ENCODE assay signal across 8 cellular contexts in the genomic region with DNA sequence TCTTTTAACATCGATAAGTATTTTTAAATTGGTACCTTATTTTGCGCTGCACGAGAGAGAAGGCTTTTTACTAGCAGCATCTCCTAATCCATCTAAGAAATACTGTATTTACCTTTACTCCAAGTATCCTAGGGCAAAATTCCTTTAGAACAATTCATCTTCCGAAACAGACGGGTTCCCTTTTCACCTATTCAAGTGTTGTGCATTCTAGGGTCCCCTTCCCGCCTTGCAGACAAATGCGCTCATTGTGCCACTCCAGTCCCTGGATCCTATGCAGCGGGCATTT. TPM values are rescaled to one million over a fixed set of nuclear protein-coding genes. Genes with fewer than 3 reads are reported as not detected.
DNase-seq lines count a peak whose midpoint lies in the region; ATAC-seq, FAIRE-seq and TF ChIP-seq lines count a peak whose summit lies in the region.

No MANE protein-coding gene starts in this region.

- intact Hi-C loops in HepG2 (cut with micrococcal nuclease; ENCODE audit: unreplicated experiment), result loop anchor here (5.0 kb wide), 1 partner anchor 220 kb away; a partner anchor contains a TSS
- intact Hi-C loops in transverse colon (cut with DNase I; ENCODE audit: low total_unique reads), result loop anchor here (5.0 kb wide), 2 partner anchors 55 to 75 kb away; no protein-coding TSS in a partner anchor

- H3K27ac ChIP-seq in angular gyrus (ENCODE audit: low read depth, low read length) (peak overlapping the region; percentile 83), HepG2 (ENCODE audit: extremely low read length, insufficient read depth, low read length) (peak overlapping the region; percentile 99), transverse colon (peak overlapping the region; percentile 98 to 99 (median 98))

- H3K36me3 Mint-ChIP-seq in activated naive CD4-positive, alpha-beta T cell treated with anti-CD3 and anti-CD28 coated beads, Interleukin-2, amount 10 ng/mL, durations not matched to agents 7 days and 5 days, result peaks cover 11% of the 10 kb centered on the region

- peaks cover 36% of the 10 kb centered on the region for H3K4me1 Mint-ChIP-seq in activated naive CD4-positive, alpha-beta T cell treated with anti-CD3 and anti-CD28 coated beads, Interleukin-2, amount 10 ng/mL, durations not matched to agents 7 days and 5 days

- H3K27me3 ChIP-seq in HepG2 (ENCODE audit: control insufficient read depth in 1 of 2, insufficient read depth in 2 of 2, low read length in 2 of 2) (no peaks in the 10 kb centered on the region; a peak in 2 of 5 replicates), transverse colon (no peaks in the 10 kb centered on the region)

- peaks cover 5 to 14% of the 10 kb centered on the region in 2 experiments; a peak in 2 of 5 replicates for H3K36me3 ChIP-seq in HepG2 (replicated peaks in 1 of 2; ENCODE audit: control insufficient read depth in 1 of 2, insufficient read depth in 2 of 2, low read length in 2 of 2)
- H3K36me3 ChIP-seq in transverse colon, result no peaks in the 10 kb centered on the region

- peak; percentile 11; the same call in 2 of the 3 replicates for ATAC-seq in HepG2

- H3K4me1 ChIP-seq in HepG2 (ENCODE audit: insufficient read depth, low read length) (peaks cover 41% of the 10 kb centered on the region), transverse colon (peaks cover 19 to 42% (median 30%) of the 10 kb centered on the region in 4 donors)

- H3K27me3 Mint-ChIP-seq in activated naive CD4-positive, alpha-beta T cell treated with anti-CD3 and anti-CD28 coated beads, Interleukin-2, amount 10 ng/mL, durations not matched to agents 7 days and 5 days, result no peaks in the 10 kb centered on the region

- H3K9me3 ChIP-seq in HepG2 (ENCODE audit: low read length), result no peaks in the 10 kb centered on the region
- no peaks in the 10 kb centered on the region for H3K9me3 ChIP-seq in transverse colon

- no TSS peak for BruUV-seq in HepG2 (replicated peaks; lab: Mats Ljungman, UMichigan)

- TF ChIP-seq CTCF in HepG2 (CRISPR knock-in tag; IDR thresholded peaks at IDR 0.05), result no peak
- no peak for TF ChIP-seq CTCF in transverse colon (IDR thresholded peaks at IDR 0.05)

- FAIRE-seq in HepG2 (lab: Jason Lieb, UNC) (no peak), GM12892 (lab: Jason Lieb, UNC) (no peak)

- no peak for DNase-seq in activated naive CD4-positive, alpha-beta T cell treated with anti-CD3 and anti-CD28 coated beads, Interleukin-2, amount 10 ng/mL, durations not matched to agents 7 days and 5 days
- DNase-seq in activated naive CD4-positive, alpha-beta T cell (lab: John Stamatoyannopoulos, UW), result no peak
- no peak for DNase-seq in HepG2 (ENCODE audit: low spot score)
- DNase-seq in transverse colon, result no peak
- no peak for DNase-seq in GM12892 (ENCODE audit: insufficient read length)
- no peak for DNase-seq in RPMI8226
- no peak for DNase-seq in superior temporal gyrus (ENCODE audit: extremely low spot score)

- H3K4me2 ChIP-seq in HepG2 (ENCODE audit: low read depth, low read length), result peak overlapping the region; percentile 81

- POLR2A ChIA-PET in HepG2 (lab: Yijun Ruan, JAX), result no interaction called here

- peak overlapping the region; percentile 83 for H3K4me3 Mint-ChIP-seq in activated naive CD4-positive, alpha-beta T cell treated with anti-CD3 and anti-CD28 coated beads, Interleukin-2, amount 10 ng/mL, durations not matched to agents 7 days and 5 days

- peak overlapping the region; percentile 99 for H3K9ac ChIP-seq in HepG2 (ENCODE audit: insufficient read depth, low read depth, low read length)

- no peak for TF ChIP-seq RAD21 in HepG2 (CRISPR knock-in tag; IDR thresholded peaks at IDR 0.05)

- in situ Hi-C loops in HepG2 (cut with HindIII; ENCODE audit: extremely low pct_ligation_motif_present, low pct_unique_long_range_greater_than_20kb), result no loop called here
- in situ Hi-C loops in transverse colon (cut with MboI; ENCODE audit: low pct_ligation_motif_present in 1 of 4, low pct_unique_long_range_greater_than_20kb in 1 of 4, low sequenced_read_pairs in 3 of 4), result no loop called here

- H3K4me3 ChIP-seq in HepG2 (replicated peaks in 1 of 3; ENCODE audit: insufficient read depth in 1 of 3, low read depth in 2 of 3, low read length in 3 of 3) (peak overlapping the region; percentile 66 to 96 (median 81)), transverse colon (peak overlapping the region; percentile 75 to 91 (median 82))

- H3K27ac Mint-ChIP-seq in activated naive CD4-positive, alpha-beta T cell treated with anti-CD3 and anti-CD28 coated beads, Interleukin-2, amount 10 ng/mL, durations not matched to agents 7 days and 5 days, result peak overlapping the region; percentile 73

- H2AFZ ChIP-seq in HepG2 (ENCODE audit: low read length), result peak overlapping the region; percentile 94

- 23% methylated on average over 8 of the region's 8 CpGs for WGBS in HepG2 (ENCODE audit: low lambda C conversion rate)
- 35 to 42% methylated on average over 5 to 8 of the region's 8 CpGs for WGBS in transverse colon (ENCODE audit: low coverage in 1 of 2), 2 donors

- TF ChIP-seq EP300 in HepG2 (IDR thresholded peaks at IDR 0.05; ENCODE audit: low read depth in 2 of 2, low read length in 2 of 2) (no peak), HepG2 (CRISPR knock-in tag; IDR thresholded peaks at IDR 0.05; ENCODE audit: borderline replicate concordance) (no peak), transverse colon (IDR thresholded peaks at IDR 0.05; ENCODE audit: low read depth) (no peak)

- H3K79me2 ChIP-seq in HepG2 (ENCODE audit: insufficient read depth, low read length), result peaks cover 33% of the 10 kb centered on the region

- H3K9me3 Mint-ChIP-seq in activated naive CD4-positive, alpha-beta T cell treated with anti-CD3 and anti-CD28 coated beads, Interleukin-2, amount 10 ng/mL, durations not matched to agents 7 days and 5 days, result no peaks in the 10 kb centered on the region

- H4K20me1 ChIP-seq in HepG2 (ENCODE audit: insufficient read depth, low read length), result peaks cover 31% of the 10 kb centered on the region

- CTCF ChIA-PET in activated naive CD4-positive, alpha-beta T cell treated with anti-CD3 and anti-CD28 coated beads, Interleukin-2, amount 10 ng/mL, durations not matched to agents 7 days and 5 days (lab: Charles Lee), result no interaction called here
- CTCF ChIA-PET in HepG2 (lab: Yijun Ruan, JAX; ENCODE audit: low intra/inter-chr PET ratio, low total read pairs), result interaction anchor here (1.8 to 2.7 kb wide), 2 partner anchors 57 to 73 kb away, joined by 10 to 11 read pairs; no protein-coding TSS in a partner anchor

- TF ChIP-seq POLR2A in HepG2 (IDR thresholded peaks at IDR 0.05; ENCODE audit: insufficient read depth in 1 of 2, low read depth in 2 of 2, low read length in 2 of 2) (no peak), transverse colon (IDR thresholded peaks at IDR 0.05) (no peak), GM12892 (IDR thresholded peaks at IDR 0.05; ENCODE audit: low read depth, low read length) (no peak)

TF ChIP-seq in HepG2, 621 proteins besides CTCF, POLR2A, EP300 and RAD21 (continues in another document):
- TF ChIP-seq SKI (IDR thresholded peaks at IDR 0.05; ENCODE audit: partially characterized antibody) (no peak), ZNF772 (CRISPR knock-in tag; IDR thresholded peaks at IDR 0.05) (0 out of 2 replicates have a peak, but pooled peaks have one; percentile 15), RFX1 (IDR thresholded peaks at IDR 0.05) (no peak), POLR2G (IDR thresholded peaks at IDR 0.05; ENCODE audit: low read depth, low read length) (no peak), ZBTB20 (CRISPR knock-in tag; IDR thresholded peaks at IDR 0.05; ENCODE audit: borderline replicate concordance, low read depth) (0 out of 2 replicates have a peak, but pooled peaks have one; percentile 3), ZNF24 (IDR thresholded peaks at IDR 0.05) (no peak), ZNF253 (CRISPR knock-in tag; IDR thresholded peaks at IDR 0.05; ENCODE audit: borderline replicate concordance) (no peak), ZNF331 (CRISPR knock-in tag; IDR thresholded peaks at IDR 0.05) (no peak), RCOR2 (CRISPR knock-in tag; IDR thresholded peaks at IDR 0.05) (no peak), NCOA1 (CRISPR knock-in tag; IDR thresholded peaks at IDR 0.05) (no peak), KAT8 (CRISPR knock-in tag; IDR thresholded peaks at IDR 0.05) (peak; percentile 3; the same call in 1 of the 2 replicates)
- TF ChIP-seq, protein P1, sequence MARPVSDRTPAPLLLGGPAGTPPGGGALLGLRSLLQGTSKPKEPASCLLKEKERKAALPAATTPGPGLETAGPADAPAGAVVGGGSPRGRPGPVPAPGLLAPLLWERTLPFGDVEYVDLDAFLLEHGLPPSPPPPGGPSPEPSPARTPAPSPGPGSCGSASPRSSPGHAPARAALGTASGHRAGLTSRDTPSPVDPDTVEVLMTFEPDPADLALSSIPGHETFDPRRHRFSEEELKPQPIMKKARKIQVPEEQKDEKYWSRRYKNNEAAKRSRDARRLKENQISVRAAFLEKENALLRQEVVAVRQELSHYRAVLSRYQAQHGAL (CRISPR knock-in tag; IDR thresholded peaks at IDR 0.05; ENCODE audit: not compliant biosample characterization), result no peak

RNA-seq across cellular contexts. Expression of a gene that starts 0.7 kb away (rescaled TPM):
- total RNA-seq in HepG2 (2016; rRNA removed; fragmentation: Illumina TruSeq; extraction: Trizol) (40.8 and 47.3 TPM in 2 replicates), transverse colon (10 to 100 TPM; 32.2 to 38.6 (median 33.4) TPM)
- total RNA-seq in HepG2 (2016; cell fraction: cytosol; rRNA removed; fragmentation: Illumina TruSeq; extraction: Trizol; ENCODE audit: low read depth), result 26.0 and 29.0 TPM in 2 replicates
- total RNA-seq in HepG2 (2016; cell fraction: insoluble cytoplasmic fraction; rRNA removed; fragmentation: Illumina TruSeq; extraction: Trizol), result 40.5 and 41.2 TPM in 2 replicates
- 28.7 and 35.1 TPM in 2 replicates for total RNA-seq in HepG2 (2016; cell fraction: membrane; rRNA removed; fragmentation: Illumina TruSeq; extraction: Trizol)
- 50.1 and 57.5 TPM in 2 replicates for total RNA-seq in HepG2 (2016; cell fraction: nucleus; rRNA removed; fragmentation: Illumina TruSeq; extraction: Trizol)
- polyA plus RNA-seq in HepG2 (2011; rRNA removed), result 15.3 and 15.9 TPM in 2 replicates
- 8.6 and 12.5 TPM in 2 replicates for polyA plus RNA-seq in HepG2 (2011; cell fraction: cytosol; rRNA removed)
- polyA plus RNA-seq in HepG2 (2011; cell fraction: nucleus; rRNA removed), result 18.2 and 21.0 TPM in 2 replicates
- 18.5 and 22.9 TPM in 2 replicates for polyA plus RNA-seq in HepG2 (2012)
- 1.1 and 1.3 TPM in 2 replicates for polyA plus RNA-seq in HepG2 (2016; cell fraction: cytosol; fragmentation: Illumina TruSeq; extraction: Trizol; ENCODE audit: low read depth)
- polyA plus RNA-seq in HepG2 (2016; cell fraction: insoluble cytoplasmic fraction; fragmentation: Illumina TruSeq; extraction: Trizol; ENCODE audit: low read depth), result 29.6 and 35.5 TPM in 2 replicates
- 4.5 and 5.1 TPM in 2 replicates for polyA plus RNA-seq in HepG2 (2016; cell fraction: membrane; fragmentation: Illumina TruSeq; extraction: Trizol; ENCODE audit: low read depth)
- polyA plus RNA-seq in HepG2 (2016; cell fraction: nucleus; fragmentation: Illumina TruSeq; extraction: Trizol; ENCODE audit: insufficient read depth, low read depth), result 46.1 and 46.5 TPM in 2 replicates
- 13.0 and 26.4 TPM in 2 replicates for polyA minus RNA-seq in HepG2 (2011; rRNA and poly(A)+ RNA removed; ENCODE audit: low replicate concordance)
- 29.2 and 29.5 TPM in 2 replicates for polyA minus RNA-seq in HepG2 (2011; cell fraction: cytosol; rRNA and poly(A)+ RNA removed)
- polyA minus RNA-seq in HepG2 (2011; cell fraction: nucleus; rRNA and poly(A)+ RNA removed), result 91.9 and 92.7 TPM in 2 replicates
- 17.5 TPM for polyA plus RNA-seq in GM12892 (2012; ENCODE audit: missing spikeins)
